In the genomic region with DNA sequence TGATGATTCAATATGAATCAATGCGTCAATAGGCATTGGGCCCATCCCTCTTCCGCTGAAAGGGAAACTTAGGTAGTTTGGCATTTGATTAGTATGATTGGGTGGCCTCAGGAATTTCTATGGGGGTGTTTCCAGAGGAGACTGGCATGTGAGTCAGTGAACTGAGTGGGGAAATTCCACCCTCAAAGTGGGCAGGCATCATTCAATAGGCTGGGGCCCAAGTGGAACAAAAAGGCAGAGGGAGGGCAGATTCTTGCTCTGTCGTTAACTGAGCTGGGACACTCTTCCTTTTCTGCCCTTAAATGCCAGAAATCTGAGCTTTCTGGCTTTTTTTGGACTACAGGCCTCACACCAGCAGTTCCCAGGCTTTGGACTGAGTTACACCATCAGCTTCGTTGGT, we compare ENCODE assay signal across 23 cellular contexts.
DNase-seq lines count a peak whose midpoint lies in the region.
"Had no signal": no experiment of that assay in that cellular context is flagged by ENCODE, and none has a peak within 500 bp of the region (broad histone marks: within the 10 kb centered on the region; RNA-seq: fewer than 3 reads in every experiment).

No MANE protein-coding gene starts in this region.

- H3K9me3 ChIP-seq in adipocyte (ENCODE audit: control insufficient read depth, low read length) = no peaks in the 10 kb centered on the region
- H3K9me3 ChIP-seq: BLaER1, HAP-1, SJCRH30 had no signal

- DNase-seq in HT1080 (ENCODE audit: low read depth) = peak; percentile 41
- no peak for DNase-seq in adipocyte (ENCODE audit: low read depth)
- peak; percentile 59 for DNase-seq in kidney tubule cell (ENCODE audit: low spot score)
- no peak for DNase-seq in H4 (ENCODE audit: low spot score)
- no peak for DNase-seq in DMS 273 treated with DMSO at 0.1 percent for 48 hours (lab: John Stamatoyannopoulos, UW)
- DNase-seq in NCI-H1417 treated with DMSO at 0.1 percent for 48 hours (lab: John Stamatoyannopoulos, UW) = no peak
- no peak for DNase-seq in NCI-H345 (lab: John Stamatoyannopoulos, UW)
- DNase-seq: ACHN; CD4-positive, alpha-beta T cell; COR-L47; DMS79 treated with DMSO at 0.1 percent for 48 hours; KBM-7; NCI-H1092; NCI-H1436 treated with DMSO at 0.1 percent for 48 hours; NCI-H2029; NCI-H2227 treated with DMSO at 0.1 percent for 48 hours; NCI-H524 treated with DMSO at 0.1 percent for 48 hours; NCI-H82; OCI-M1; SJCRH30 had no signal

- H3K27me3 ChIP-seq in adipocyte (replicated peaks; ENCODE audit: control insufficient read depth, insufficient read depth, low read length) = no peaks in the 10 kb centered on the region
- H3K27me3 ChIP-seq: BLaER1, SJCRH30 had no signal

- peak overlapping the region; percentile 87 for H3K9ac ChIP-seq in adipocyte (ENCODE audit: low read length)
- H3K9ac ChIP-seq: BLaER1 had no signal

- H3K4me1 ChIP-seq in adipocyte (ENCODE audit: control insufficient read depth, insufficient read depth, low read length) = peaks cover 77% of the 10 kb centered on the region
- H3K4me1 ChIP-seq: BLaER1, HAP-1, SJCRH30 had no signal

- no peaks in the 10 kb centered on the region for H3K36me3 ChIP-seq in adipocyte (ENCODE audit: control insufficient read depth, insufficient read depth, low read length, severe bottlenecking)
- H3K36me3 ChIP-seq: BLaER1, HAP-1, SJCRH30 had no signal

- H3K4me3 ChIP-seq in adipocyte (ENCODE audit: low read length) = peak overlapping the region; percentile 75
- H3K4me3 ChIP-seq: BLaER1, GM12878, HAP-1, SJCRH30 had no signal

Comparison
In these comparisons a context has a peak if more than half of its experiments do, and no peak if none do; other contexts are left out.
1. DNase-seq: peak in HT1080 (single experiment) and kidney tubule cell (single experiment); none in adipocyte (single experiment), H4 (single experiment), DMS 273 treated with DMSO at 0.1 percent for 48 hours (single experiment), NCI-H1417 treated with DMSO at 0.1 percent for 48 hours (single experiment) and NCI-H345 (single experiment).